In the genomic region with DNA sequence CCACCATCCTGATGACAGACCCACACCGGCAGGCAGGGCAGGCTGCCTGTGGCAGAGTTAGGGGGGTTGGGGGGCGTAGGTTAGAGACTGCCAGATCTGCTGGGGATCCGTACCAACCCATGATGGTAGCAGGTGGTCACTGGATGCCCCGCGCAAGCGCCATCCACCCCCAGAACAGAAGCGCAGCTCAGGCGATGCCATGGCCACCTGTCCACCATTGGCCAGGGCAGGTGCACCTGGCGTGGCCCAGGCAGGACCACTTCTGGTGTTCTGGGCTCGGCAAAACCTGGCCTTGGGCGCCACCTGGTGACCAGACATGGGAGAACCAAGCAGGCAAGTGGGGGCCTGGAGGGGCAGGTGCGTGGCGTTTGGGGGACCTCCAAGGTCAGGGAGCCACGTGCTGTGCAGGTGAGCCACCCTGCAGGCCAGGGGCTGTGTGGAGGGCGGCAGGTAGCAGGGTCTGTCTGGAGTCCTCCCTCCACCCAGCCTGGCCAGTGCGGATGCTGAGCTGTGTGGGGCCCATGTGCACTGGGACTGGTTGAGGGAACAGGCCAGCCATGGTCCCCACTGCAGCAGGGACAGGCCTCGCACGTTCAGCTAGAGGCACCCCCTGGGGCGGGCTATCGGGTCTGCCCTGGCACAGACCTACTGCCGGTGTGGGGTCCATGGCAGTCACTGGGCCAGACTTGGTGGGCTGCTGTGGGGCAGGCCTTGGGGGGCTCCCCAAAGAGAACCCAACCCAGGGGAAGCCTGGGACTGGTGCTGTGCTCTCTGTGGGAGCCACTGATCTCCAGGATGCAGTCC, we compare ENCODE assay signal across 9 cellular contexts. TPM values are rescaled to one million over a fixed set of nuclear protein-coding genes. Genes with fewer than 3 reads are reported as not detected.
DNase-seq lines count a peak whose midpoint lies in the region; ATAC-seq and TF ChIP-seq lines count a peak whose summit lies in the region.
"Had no signal": no experiment of that assay in that cellular context is flagged by ENCODE, and none has a peak within 500 bp of the region (broad histone marks: within the 10 kb centered on the region; RNA-seq: fewer than 3 reads in every experiment).

No MANE protein-coding gene starts in this region.

- no peak for ATAC-seq in Right ventricle myocardium inferior
- peak; percentile 34 for ATAC-seq in aorta (ENCODE audit: low FRiP score)

- H3K9ac ChIP-seq in KMS-11 = no peak overlapping the region

- TF ChIP-seq CTCF in DOHH2 (IDR thresholded peaks at IDR 0.05; ENCODE audit: low read depth, low read length, poor library complexity, severe bottlenecking) = peak; percentile 99
- TF ChIP-seq CTCF in KMS-11 (conservative IDR thresholded peaks at IDR 0.05; ENCODE audit: low read depth, low read length) = peak; percentile 78

- intact Hi-C loops in Right ventricle myocardium inferior (cut with DNase I) = loop anchor here (1.0 to 2.0 kb wide), 2 partner anchors 28 to 47 kb away; no protein-coding TSS in a partner anchor
- intact Hi-C loops in aorta (cut with DNase I) = loop anchor here (1.0 to 5.0 kb wide), 3 partner anchors 28 to 47 kb away; no protein-coding TSS in a partner anchor

- no peaks in the 10 kb centered on the region for H3K9me2 ChIP-seq in DOHH2 (replicated peaks; ENCODE audit: control insufficient read depth, low read length)

- no peaks in the 10 kb centered on the region for H4K20me1 ChIP-seq in DOHH2 (ENCODE audit: control insufficient read depth, insufficient read depth, low read depth, low read length)
- no peaks in the 10 kb centered on the region for H4K20me1 ChIP-seq in KMS-11 (ENCODE audit: insufficient read depth)

- H3K79me2 ChIP-seq in DOHH2 (ENCODE audit: control insufficient read depth, low read length) = no peaks in the 10 kb centered on the region
- no peaks in the 10 kb centered on the region for H3K79me2 ChIP-seq in KMS-11 (ENCODE audit: insufficient read depth, low read depth)

- H3K36me3 ChIP-seq in DOHH2 (ENCODE audit: control insufficient read depth, low read length) (no peaks in the 10 kb centered on the region), KMS-11 (ENCODE audit: insufficient read depth) (no peaks in the 10 kb centered on the region), SJCRH30 (no peaks in the 10 kb centered on the region), aorta (ENCODE audit: control insufficient read depth in 1 of 2, insufficient read depth in 2 of 2, low read length in 1 of 2) (no peaks in the 10 kb centered on the region)
- H3K36me3 ChIP-seq: SJSA1 had no signal

- no peaks in the 10 kb centered on the region for H3F3A ChIP-seq in DOHH2 (ENCODE audit: control insufficient read depth, insufficient read depth)

- H3K9me3 ChIP-seq in DOHH2 (ENCODE audit: control insufficient read depth, insufficient read depth, low read length) = no peaks in the 10 kb centered on the region
- H3K9me3 ChIP-seq in SJCRH30 (replicated peaks) = no peaks in the 10 kb centered on the region
- H3K9me3 ChIP-seq in aorta (ENCODE audit: control insufficient read depth, low read length) = no peaks in the 10 kb centered on the region
- H3K9me3 ChIP-seq: SJSA1 had no signal

- H3K4me2 ChIP-seq in DOHH2 (ENCODE audit: low read length) (peak overlapping the region; percentile 21; the same call in 1 of the 2 replicates), KMS-11 (no peak overlapping the region)

- DNase-seq in SJCRH30 = peak; percentile 68 to 82
- DNase-seq in activated naive CD4-positive, alpha-beta T cell treated with Interleukin-2 at 50 U/mL for 16 hours = peak; percentile 79
- peak; percentile 89 for DNase-seq in Right ventricle myocardium inferior (ENCODE audit: missing footprints)
- DNase-seq in putamen (ENCODE audit: low spot score) = peak; percentile 65
- peak; percentile 80 to 91 for DNase-seq in aorta
- DNase-seq in mesenteric fat pad (ENCODE audit: low spot score) = no peak

- peaks cover 7% of the 10 kb centered on the region for H3K4me1 ChIP-seq in DOHH2 (ENCODE audit: control insufficient read depth, low read length)
- no peaks in the 10 kb centered on the region for H3K4me1 ChIP-seq in KMS-11 (ENCODE audit: low read depth, poor library complexity, severe bottlenecking)
- peaks cover 47% of the 10 kb centered on the region for H3K4me1 ChIP-seq in SJCRH30
- no peaks in the 10 kb centered on the region for H3K4me1 ChIP-seq in aorta (ENCODE audit: control insufficient read depth in 1 of 2, insufficient read depth in 2 of 2, low read length in 2 of 2)

- H2AFZ ChIP-seq in KMS-11 (ENCODE audit: low read depth) = no peak overlapping the region

- H3K4me3 ChIP-seq in DOHH2 (ENCODE audit: low read length) (no peak overlapping the region), KMS-11 (IDR thresholded peaks at IDR 0.05; ENCODE audit: insufficient read depth, low read depth, low read length) (no peak overlapping the region), SJCRH30 (no peak overlapping the region), aorta (ENCODE audit: low read length in 2 of 2) (no peak overlapping the region)
- H3K4me3 ChIP-seq: SJSA1 had no signal

- H3K27ac ChIP-seq in DOHH2 (ENCODE audit: low read depth, low read length) (no peak overlapping the region), KMS-11 (no peak overlapping the region), SJCRH30 (no peak overlapping the region), aorta (ENCODE audit: low read depth in 1 of 2, low read length in 2 of 2) (no peak overlapping the region)
- H3K27ac ChIP-seq: SJSA1 had no signal

- WGBS in aorta, 2 donors = 21 to 23% methylated on average over 21 of the region's 21 CpGs

- H3K27me3 ChIP-seq in DOHH2 (ENCODE audit: control insufficient read depth, low read length) (no peaks in the 10 kb centered on the region), KMS-11 (ENCODE audit: insufficient read depth, low read depth) (no peaks in the 10 kb centered on the region), SJCRH30 (no peaks in the 10 kb centered on the region), aorta (ENCODE audit: control insufficient read depth in 1 of 2, insufficient read depth in 2 of 2, low read length in 1 of 2) (no peaks in the 10 kb centered on the region)
- H3K27me3 ChIP-seq: SJSA1 had no signal

RNA-seq across cellular contexts. Expression of gene BAG5, which starts 15.6 kb away (rescaled TPM):
- total RNA-seq in SJCRH30 (2014; rRNA removed; shearing (Covaris generic)) = 43.7 and 45.9 TPM in 2 replicates
- total RNA-seq in Right ventricle myocardium inferior (16.1 TPM), aorta (10 to 100 TPM; 30.4 to 30.8 TPM), mesenteric fat pad (55.1 TPM)
- polyA plus RNA-seq in aorta = 10 to 100 TPM in 1 of 2 donors, 1 to 10 TPM in 1; 9.2 to 14.9 TPM

RNA-seq across cellular contexts. Expression of gene COA8, which starts 15.9 kb away (rescaled TPM):
- total RNA-seq in SJCRH30 (2014; rRNA removed; shearing (Covaris generic)) = 43.0 and 47.2 TPM in 2 replicates
- total RNA-seq in Right ventricle myocardium inferior (49.3 TPM), aorta (10 to 100 TPM; 27.6 to 33.3 TPM), mesenteric fat pad (45.8 TPM)
- 10 to 100 TPM; 44.2 to 71.7 TPM for polyA plus RNA-seq in aorta

RNA-seq across cellular contexts. Expression of gene TRMT61A, which starts 17.9 kb away (rescaled TPM):
- 18.1 and 18.7 TPM in 2 replicates for total RNA-seq in SJCRH30 (2014; rRNA removed; shearing (Covaris generic))
- total RNA-seq in Right ventricle myocardium inferior (5.6 TPM), aorta (10 to 100 TPM; 11.4 to 11.8 TPM), mesenteric fat pad (13.8 TPM)
- 10 to 100 TPM in 1 of 2 donors, 1 to 10 TPM in 1; 6.4 to 12.4 TPM for polyA plus RNA-seq in aorta

RNA-seq across cellular contexts. Expression of gene CKB, which starts 24.2 kb away (rescaled TPM):
- total RNA-seq in SJCRH30 (2014; rRNA removed; shearing (Covaris generic)) = 66.4 and 84.4 TPM in 2 replicates
- 577 TPM for total RNA-seq in Right ventricle myocardium inferior
- total RNA-seq in aorta = 100 to 1,000 TPM in 1 of 2 donors, 10 to 100 TPM in 1; 78.1 to 109 TPM
- 10 to 100 TPM; 46.6 to 91.3 TPM for polyA plus RNA-seq in aorta
- 90.1 TPM for total RNA-seq in mesenteric fat pad
